In genomic region chr12:105382771-105383632, GRCh38 we compare ENCODE assay signal across 8 cellular contexts. TPM values are rescaled to one million over a fixed set of nuclear protein-coding genes. Genes with fewer than 3 reads are reported as not detected.
DNase-seq lines count a peak whose midpoint lies in the region; ATAC-seq, FAIRE-seq and TF ChIP-seq lines count a peak whose summit lies in the region.

No MANE protein-coding gene starts in this region.

- H3K27me3 ChIP-seq in brain microvascular endothelial cell (replicated peaks) (no peaks in the 10 kb centered on the region), small intestine (ENCODE audit: control insufficient read depth in 2 of 2, insufficient read depth in 2 of 2, low read length in 2 of 2) (no peaks in the 10 kb centered on the region)

- H3K4me3 ChIP-seq in HFF-Myc (replicated peaks; ENCODE audit: low read depth, low read length) = peak overlapping the region; percentile 32
- H3K4me3 ChIP-seq in brain microvascular endothelial cell (ENCODE audit: low read depth, low read length) = peak overlapping the region; percentile 49
- H3K4me3 ChIP-seq in small intestine (ENCODE audit: low read depth in 1 of 2, low read length in 2 of 2) = peak overlapping the region in 1 of 2 donors; percentile 33

- 19 to 26% (median 22%) methylated on average over 18 of the region's 18 CpGs for WGBS in small intestine, 3 donors

- H3K4me1 ChIP-seq in small intestine (ENCODE audit: control insufficient read depth in 2 of 2, insufficient read depth in 1 of 2, low read depth in 1 of 2, low read length in 1 of 2) = no peaks in the 10 kb centered on the region

- no peak for ATAC-seq in HG02610 (IDR thresholded peaks at IDR 0.05; ENCODE audit: unreplicated experiment)
- ATAC-seq in HG02623 (IDR thresholded peaks at IDR 0.05; ENCODE audit: unreplicated experiment) = no peak

- DNase-seq in DMS53 (lab: John Stamatoyannopoulos, UW) (peak; percentile 87), HFF-Myc (ENCODE audit: extremely low read depth, low read depth) (peak; percentile 65), NCI-H748 (lab: John Stamatoyannopoulos, UW; ENCODE audit: unreplicated experiment) (peak; percentile 68), brain microvascular endothelial cell (peak; percentile 63), iPS-NIHi7 (ENCODE audit: extremely low spot score) (peak; percentile 76), small intestine (peak; percentile 78)

- H3K27ac ChIP-seq in brain microvascular endothelial cell (peak overlapping the region; percentile 19), small intestine (ENCODE audit: low read depth in 1 of 2, low read length in 1 of 2) (no peak overlapping the region)

- TF ChIP-seq CTCF in HFF-Myc (IDR thresholded peaks at IDR 0.05; ENCODE audit: low read depth, low read length, missing control alignments) = peak; percentile 74
- TF ChIP-seq CTCF in brain microvascular endothelial cell (IDR thresholded peaks at IDR 0.05; ENCODE audit: low read depth, low read length, missing control alignments) = peak; percentile 73

- no peak for FAIRE-seq in small intestine (lab: Jason Lieb, UNC)

- no peaks in the 10 kb centered on the region for H3K9me3 ChIP-seq in small intestine (ENCODE audit: control insufficient read depth, low read depth)

- in situ Hi-C loops in brain microvascular endothelial cell (cut with HindIII; ENCODE audit: low pct_ligation_motif_present, low sequenced_read_pairs) = no loop called here

- H3K36me3 ChIP-seq in brain microvascular endothelial cell (replicated peaks) = no peaks in the 10 kb centered on the region
- no peaks in the 10 kb centered on the region for H3K36me3 ChIP-seq in small intestine (ENCODE audit: control insufficient read depth in 2 of 2, insufficient read depth in 2 of 2, low read length in 2 of 2)

RNA-seq across cellular contexts. Expression of gene C12orf75, which starts 52.5 kb away (rescaled TPM):
- 10 to 100 TPM; 14.2 to 44.7 (median 29.5) TPM for polyA plus RNA-seq in small intestine
